ENCODE assay signal across 2 cellular contexts in the genomic region with DNA sequence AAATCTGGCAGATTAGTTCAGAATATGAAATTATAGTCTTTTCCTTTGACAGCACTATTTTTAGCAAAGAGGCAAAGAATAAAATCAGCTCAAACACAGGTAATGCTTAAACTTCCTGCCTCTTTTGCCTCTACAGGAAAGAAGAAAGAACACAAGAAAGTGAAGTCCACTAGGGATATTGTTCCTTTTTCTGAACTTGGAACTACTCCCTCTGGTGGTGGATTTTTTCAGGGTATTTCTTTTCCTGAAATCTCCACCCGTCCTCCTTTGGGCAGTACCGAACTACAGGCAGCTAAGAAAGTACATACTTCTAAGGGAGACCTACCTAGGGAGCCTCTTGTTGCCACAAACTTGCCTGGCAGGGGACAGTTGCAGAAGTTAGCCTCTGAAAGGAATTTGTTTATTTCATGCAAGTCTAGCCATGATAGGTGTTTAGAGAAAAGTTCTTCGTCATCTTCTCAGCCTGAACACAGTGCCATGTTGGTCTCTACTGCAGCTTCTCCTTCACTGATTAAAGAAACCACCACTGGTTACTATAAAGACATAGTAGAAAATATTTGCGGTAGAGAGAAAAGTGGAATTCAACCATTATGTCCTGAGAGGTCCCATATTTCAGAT.
TF ChIP-seq lines count a peak whose summit lies in the region.

No MANE protein-coding gene starts in this region.

TF ChIP-seq in HEK293T, 16 proteins besides CTCF, POLR2A, EP300 and RAD21 (continued from another document):
- no peak for TF ChIP-seq HDGF (IDR thresholded peaks at IDR 0.05; ENCODE audit: borderline replicate concordance)
- TF ChIP-seq L3MBTL2 (conservative IDR thresholded peaks at IDR 0.05), result no peak
- TF ChIP-seq SUZ12 (IDR thresholded peaks at IDR 0.05), result no peak

TF ChIP-seq in H1, 55 proteins besides CTCF, POLR2A, EP300 and RAD21:
- TF ChIP-seq RBBP5 (IDR thresholded peaks at IDR 0.05; ENCODE audit: borderline replicate concordance, low read depth, low read length), result no peak
- 0 out of 4 replicates have a peak, but pooled peaks of 1 of the 2 experiments have one; percentile 15 for TF ChIP-seq HDAC2 (IDR thresholded peaks at IDR 0.05; ENCODE audit: borderline replicate concordance in 1 of 2, low read depth in 2 of 2, low read length in 2 of 2)
TF ChIP-seq in H1: peak in this region for 1.
